34 cellular contexts compared by ENCODE assay signal in genomic region chr2:229196448-229196847, GRCh38.
"Had no signal": no experiment of that assay in that cellular context is flagged by ENCODE, and none has a peak within 500 bp of the region (broad histone marks: within the 10 kb centered on the region; RNA-seq: fewer than 3 reads in every experiment).

No MANE protein-coding gene starts in this region.

- ATAC-seq: activated CD8-positive, alpha-beta memory T cell treated with anti-CD3 and anti-CD28 coated beads, Interleukin-2, amount 10 ng/mL, durations not matched to agents 7 days and 5 days; activated T-cell treated with anti-CD3 and anti-CD28 coated beads, Interleukin-2, amount 50 U/mL, for 72 hours; activated T-helper 17 cell treated with anti-CD3 and anti-CD28 coated beads, Interleukin-2, amount 50 U/mL, for 72 hours; PC-3; Right ventricle myocardium inferior had no signal

- H3K27ac ChIP-seq: ascending aorta, KMS-11, Peyer's patch, RWPE1, WERI-Rb-1 had no signal

- H3K36me3 Mint-ChIP-seq: activated CD8-positive, alpha-beta memory T cell treated with anti-CD3 and anti-CD28 coated beads, Interleukin-2, amount 10 ng/mL, durations not matched to agents 7 days and 5 days; activated naive CD8-positive, alpha-beta T cell treated with anti-CD3 and anti-CD28 coated beads for 36 hours had no signal

- H3K36me3 ChIP-seq: Peyer's patch, WERI-Rb-1 had no signal

- H3K9me3 ChIP-seq: ascending aorta, Peyer's patch had no signal

- H3K4me2 ChIP-seq: KMS-11 had no signal

- H3K27me3 ChIP-seq: ascending aorta, Peyer's patch had no signal

- H3K27me3 Mint-ChIP-seq: activated CD4-positive, alpha-beta memory T cell treated with anti-CD3 and anti-CD28 coated beads, Interleukin-2, amount 10 ng/mL, durations not matched to agents 7 days and 5 days; activated CD8-positive, alpha-beta memory T cell treated with anti-CD3 and anti-CD28 coated beads, Interleukin-2, amount 10 ng/mL, durations not matched to agents 7 days and 5 days; activated naive CD8-positive, alpha-beta T cell treated with anti-CD3 and anti-CD28 coated beads for 36 hours; activated T-helper 17 cell treated with anti-CD3 and anti-CD28 coated beads, Interleukin-2, amount 50 U/mL, for 72 hours; brain had no signal

- DNase-seq: activated CD4-positive, alpha-beta memory T cell treated with anti-CD3 and anti-CD28 coated beads, Interleukin-2, amount 10 ng/mL, durations not matched to agents 7 days and 5 days; activated CD4-positive, alpha-beta T cell treated with anti-CD3 and anti-CD28 coated beads for 1 hour; activated CD4-positive, alpha-beta T cell treated with anti-CD3 and anti-CD28 coated beads for 48 hours; activated CD4-positive, CD25-positive, alpha-beta regulatory T cell; activated CD8-positive, alpha-beta memory T cell treated with anti-CD3 and anti-CD28 coated beads for 24 hours; activated CD8-positive, alpha-beta memory T cell treated with anti-CD3 and anti-CD28 coated beads, Interleukin-2, amount 10 ng/mL, durations not matched to agents 7 days and 5 days; activated effector memory CD4-positive, alpha-beta T cell treated with anti-CD3 and anti-CD28 coated beads, Interleukin-2, amount 50 U/mL, for 16 hours; activated naive CD4-positive, alpha-beta T cell; activated naive CD4-positive, alpha-beta T cell treated with anti-CD3 and anti-CD28 coated beads, Interleukin-2, amount 50 U/mL, for 16 hours; activated naive CD8-positive, alpha-beta T cell treated with anti-CD3 and anti-CD28 coated beads for 36 hours; activated T-cell treated with anti-CD3 and anti-CD28 coated beads, Interleukin-2, amount 50 U/mL, for 1 hour; activated T-cell treated with anti-CD3 and anti-CD28 coated beads, Interleukin-2, amount 50 U/mL, for 72 hours; amygdala; central memory CD4-positive, alpha-beta T cell; NCI-H1105; NCI-H1417 treated with DMSO at 0.1 percent for 48 hours; NCI-H1694 treated with DMSO at 0.1 percent for 48 hours; NCI-H2029; NCI-H2107; NCI-H2171; NCI-H446; NCI-H524; NK-92 treated with Interleukin-12 subunit alpha and Interleukin-12 subunit beta, amount 100 ng/mL, for 24 hours; PC-3; Peyer's patch; SIG-M5; T1000; WERI-Rb-1 had no signal

- H3K27ac Mint-ChIP-seq: activated CD4-positive, alpha-beta memory T cell treated with anti-CD3 and anti-CD28 coated beads, Interleukin-2, amount 10 ng/mL, durations not matched to agents 7 days and 5 days; activated CD8-positive, alpha-beta memory T cell treated with anti-CD3 and anti-CD28 coated beads, Interleukin-2, amount 10 ng/mL, durations not matched to agents 7 days and 5 days; activated naive CD8-positive, alpha-beta T cell treated with anti-CD3 and anti-CD28 coated beads for 36 hours; activated T-cell treated with anti-CD3 and anti-CD28 coated beads, Interleukin-2, amount 50 U/mL, for 72 hours; activated T-helper 17 cell treated with anti-CD3 and anti-CD28 coated beads, Interleukin-2, amount 50 U/mL, for 72 hours; brain had no signal

- H3K4me3 Mint-ChIP-seq: activated CD4-positive, alpha-beta memory T cell treated with anti-CD3 and anti-CD28 coated beads, Interleukin-2, amount 10 ng/mL, durations not matched to agents 7 days and 5 days; activated CD8-positive, alpha-beta memory T cell treated with anti-CD3 and anti-CD28 coated beads, Interleukin-2, amount 10 ng/mL, durations not matched to agents 7 days and 5 days; activated naive CD8-positive, alpha-beta T cell treated with anti-CD3 and anti-CD28 coated beads for 36 hours; activated T-cell treated with anti-CD3 and anti-CD28 coated beads, Interleukin-2, amount 50 U/mL, for 72 hours; activated T-helper 17 cell treated with anti-CD3 and anti-CD28 coated beads, Interleukin-2, amount 50 U/mL, for 72 hours; brain had no signal

- H3K4me3 ChIP-seq: ascending aorta, Peyer's patch had no signal

- H3K9ac ChIP-seq: KMS-11 had no signal

- H3K9me3 Mint-ChIP-seq: activated CD4-positive, alpha-beta memory T cell treated with anti-CD3 and anti-CD28 coated beads, Interleukin-2, amount 10 ng/mL, durations not matched to agents 7 days and 5 days; activated naive CD8-positive, alpha-beta T cell treated with anti-CD3 and anti-CD28 coated beads for 36 hours; brain had no signal

- H3K4me1 Mint-ChIP-seq: activated CD4-positive, alpha-beta memory T cell treated with anti-CD3 and anti-CD28 coated beads, Interleukin-2, amount 10 ng/mL, durations not matched to agents 7 days and 5 days; activated CD8-positive, alpha-beta memory T cell treated with anti-CD3 and anti-CD28 coated beads, Interleukin-2, amount 10 ng/mL, durations not matched to agents 7 days and 5 days; activated naive CD8-positive, alpha-beta T cell treated with anti-CD3 and anti-CD28 coated beads for 36 hours; activated T-helper 17 cell treated with anti-CD3 and anti-CD28 coated beads, Interleukin-2, amount 50 U/mL, for 72 hours had no signal
